ENCODE assay signal across 11 cellular contexts in the genomic region with DNA sequence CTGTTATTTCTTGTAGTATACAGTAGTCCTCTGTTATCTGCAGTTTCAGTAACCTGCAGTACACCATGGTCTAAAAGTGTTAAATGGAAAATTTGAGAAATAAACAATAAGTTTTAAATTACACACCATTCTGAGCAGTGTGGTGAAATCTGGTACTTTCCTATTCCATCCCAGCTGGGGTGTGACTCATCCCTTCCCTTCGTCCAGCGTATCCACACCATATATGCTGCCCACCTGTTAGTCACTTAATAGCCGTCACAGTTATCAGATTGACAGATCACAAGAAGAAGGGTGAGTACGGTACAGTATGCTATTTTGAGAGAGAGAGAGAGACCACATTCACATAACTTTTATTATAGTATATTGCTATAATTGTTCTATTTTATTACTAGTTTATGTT. TPM values are rescaled to one million over a fixed set of nuclear protein-coding genes. Genes with fewer than 3 reads are reported as not detected.
DNase-seq lines count a peak whose midpoint lies in the region; ATAC-seq and TF ChIP-seq lines count a peak whose summit lies in the region.
"Had no signal": no experiment of that assay in that cellular context is flagged by ENCODE, and none has a peak within 500 bp of the region (broad histone marks: within the 10 kb centered on the region; RNA-seq: fewer than 3 reads in every experiment).

No MANE protein-coding gene starts in this region.

- intact Hi-C loops in Caco-2 (cut with micrococcal nuclease; ENCODE audit: unreplicated experiment), result no loop called here

- BruUV-seq in Caco-2 (replicated peaks; lab: Mats Ljungman, UMichigan), result no TSS peak

- no peaks in the 10 kb centered on the region for H3K4me1 Mint-ChIP-seq in naive thymus-derived CD8-positive, alpha-beta T cell
- no peaks in the 10 kb centered on the region for H3K4me1 Mint-ChIP-seq in Caco-2 (ENCODE audit: low read depth, unreplicated experiment)

- H3K9me3 Mint-ChIP-seq in naive thymus-derived CD8-positive, alpha-beta T cell, result no peaks in the 10 kb centered on the region
- no peaks in the 10 kb centered on the region for H3K9me3 Mint-ChIP-seq in Caco-2 (ENCODE audit: unreplicated experiment)

- peak; percentile 46 for DNase-seq in activated CD4-positive, alpha-beta T cell treated with anti-CD3 and anti-CD28 coated beads for 48 hours
- DNase-seq in activated CD4-positive, alpha-beta T cell treated with anti-CD3 and anti-CD28 coated beads, Interleukin-2, amount 50 U/mL, for 1 hour, result no peak
- DNase-seq in HS-27A (ENCODE audit: low read depth), result peak; percentile 2
- peak; percentile 92 for DNase-seq in choroid plexus epithelial cell (ENCODE audit: low read depth)
- peak; percentile 9 for DNase-seq in stimulated activated CD4-positive, alpha-beta T cell treated with anti-CD3 and anti-CD28 coated beads, Interleukin-4, amount 100 ng/mL, for 24 hours
- no peak for DNase-seq in naive thymus-derived CD8-positive, alpha-beta T cell
- no peak for DNase-seq in Caco-2
- DNase-seq: activated CD8-positive, alpha-beta memory T cell treated with anti-CD3 and anti-CD28 coated beads, Interleukin-2, amount 50 U/mL, for 4 hours had no signal

- no peak overlapping the region for H3K4me3 Mint-ChIP-seq in naive thymus-derived CD8-positive, alpha-beta T cell
- H3K4me3 Mint-ChIP-seq in Caco-2 (ENCODE audit: unreplicated experiment), result no peak overlapping the region

- no peaks in the 10 kb centered on the region for H3K27me3 ChIP-seq in Caco-2 (replicated peaks; ENCODE audit: control insufficient read depth, insufficient read depth, low read length)
- H3K27me3 ChIP-seq: BLaER1 had no signal

- no peaks in the 10 kb centered on the region for H3K27me3 Mint-ChIP-seq in naive thymus-derived CD8-positive, alpha-beta T cell
- H3K27me3 Mint-ChIP-seq in Caco-2 (ENCODE audit: insufficient read depth, unreplicated experiment), result no peaks in the 10 kb centered on the region

- peaks cover 0 to 3% (median 0%) of the 10 kb centered on the region in 3 donors for H3K36me3 Mint-ChIP-seq in naive thymus-derived CD8-positive, alpha-beta T cell
- no peaks in the 10 kb centered on the region for H3K36me3 Mint-ChIP-seq in Caco-2 (ENCODE audit: insufficient read depth, unreplicated experiment)

- H3K4me3 ChIP-seq in choroid plexus epithelial cell (ENCODE audit: low read depth, low read length), result no peak overlapping the region
- no peak overlapping the region for H3K4me3 ChIP-seq in Caco-2 (ENCODE audit: low read depth, low read length)
- H3K4me3 ChIP-seq: BLaER1 had no signal

- no peak overlapping the region for H3K27ac Mint-ChIP-seq in naive thymus-derived CD8-positive, alpha-beta T cell
- no peak overlapping the region for H3K27ac Mint-ChIP-seq in Caco-2 (ENCODE audit: unreplicated experiment)

- TF ChIP-seq CTCF in choroid plexus epithelial cell (conservative IDR thresholded peaks at IDR 0.05; ENCODE audit: low read depth, low read length) (no peak), Caco-2 (IDR thresholded peaks at IDR 0.05; ENCODE audit: insufficient read depth in 1 of 2, low read depth in 1 of 2, low read length in 1 of 2, severe bottlenecking in 1 of 2, unreplicated experiment in 1 of 2) (no peak)

- ATAC-seq in naive thymus-derived CD8-positive, alpha-beta T cell, result no peak
- ATAC-seq in HG03520 (IDR thresholded peaks at IDR 0.05; ENCODE audit: unreplicated experiment), result no peak
- ATAC-seq: HepG2 had no signal

- H3K9me3 ChIP-seq in Caco-2, result no peaks in the 10 kb centered on the region
- H3K9me3 ChIP-seq: BLaER1 had no signal

- no peaks in the 10 kb centered on the region for H3K4me1 ChIP-seq in Caco-2
- H3K4me1 ChIP-seq: BLaER1 had no signal

- POLR2A ChIA-PET in naive thymus-derived CD8-positive, alpha-beta T cell (lab: Charles Lee), result no interaction called here
- POLR2A ChIA-PET in Caco-2 (lab: Charles Lee), result no interaction called here

- no peaks in the 10 kb centered on the region for H3K36me3 ChIP-seq in Caco-2 (ENCODE audit: control insufficient read depth, insufficient read depth, low read length)
- H3K36me3 ChIP-seq: BLaER1 had no signal

- CTCF ChIA-PET in Caco-2 (lab: Charles Lee), result no interaction called here

RNA-seq across cellular contexts. Expression of gene FAM151B, which starts 28.9 kb away (rescaled TPM):
- under 1 TPM; 0.26 to 0.82 TPM for total RNA-seq in naive thymus-derived CD8-positive, alpha-beta T cell
- polyA plus RNA-seq in naive thymus-derived CD8-positive, alpha-beta T cell, result under 1 TPM in 1 of 3 donors, not detected in 2; 0.57 TPM
- 2.4 TPM in 2 replicates for total RNA-seq in Caco-2 (2022)

RNA-seq across cellular contexts. Expression of gene ANKRD34B, which starts 53.3 kb away (rescaled TPM):
- not detected for total RNA-seq in naive thymus-derived CD8-positive, alpha-beta T cell
- polyA plus RNA-seq in naive thymus-derived CD8-positive, alpha-beta T cell, result not detected
- 0.07 TPM in 1 of 2 replicates, not detected in the other for total RNA-seq in Caco-2 (2022)

Comparison
In these comparisons a context has a peak if more than half of its experiments do, and no peak if none do; other contexts are left out.
1. DNase-seq: peak in activated CD4-positive, alpha-beta T cell treated with anti-CD3 and anti-CD28 coated beads for 48 hours (single experiment), HS-27A (single experiment), choroid plexus epithelial cell (single experiment) and stimulated activated CD4-positive, alpha-beta T cell treated with anti-CD3 and anti-CD28 coated beads, Interleukin-4, amount 100 ng/mL, for 24 hours (single experiment); none in activated CD4-positive, alpha-beta T cell treated with anti-CD3 and anti-CD28 coated beads, Interleukin-2, amount 50 U/mL, for 1 hour (single experiment), naive thymus-derived CD8-positive, alpha-beta T cell (0 of 10) and Caco-2 (0 of 2).